Comparison of ENCODE assay signal across 27 cellular contexts in genomic region chr10:95941115-95941514, GRCh38. TPM values are rescaled to one million over a fixed set of nuclear protein-coding genes. Genes with fewer than 3 reads are reported as not detected.
"Had no signal": no experiment of that assay in that cellular context is flagged by ENCODE, and none has a peak within 500 bp of the region (broad histone marks: within the 10 kb centered on the region; RNA-seq: fewer than 3 reads in every experiment).

No MANE protein-coding gene starts in this region.

- H3K36me3 ChIP-seq: WERI-Rb-1 had no signal

- H3K4me1 ChIP-seq: body of pancreas had no signal

- H3K4me3 ChIP-seq: body of pancreas had no signal

- FAIRE-seq: colon, frontal cortex had no signal

- ATAC-seq: activated CD4-positive, CD25-positive, alpha-beta regulatory T cell treated with anti-CD3 and anti-CD28 coated beads, Interleukin-2, amount 50 U/mL, for 24 hours; activated CD8-positive, alpha-beta T cell treated with anti-CD3 and anti-CD28 coated beads for 36 hours; activated T-cell treated with anti-CD3 and anti-CD28 coated beads, Interleukin-2, amount 50 U/mL, for 4 hours; activated T-helper 17 cell treated with anti-CD3 and anti-CD28 coated beads, Interleukin-2, amount 50 U/mL, for 72 hours; body of pancreas; esophagus mucosa had no signal

- DNase-seq: activated B cell treated with CpG ODN at 0.5 μM for 24 hours; activated CD4-positive, alpha-beta T cell treated with anti-CD3 and anti-CD28 coated beads for 48 hours; activated CD4-positive, alpha-beta T cell treated with anti-CD3 and anti-CD28 coated beads, Interleukin-2, amount 50 U/mL, for 1 hour; activated CD4-positive, alpha-beta T cell treated with anti-CD3 and anti-CD28 coated beads, Interleukin-2, amount 50 U/mL, for 48 hours; activated CD8-positive, alpha-beta memory T cell treated with anti-CD3 and anti-CD28 coated beads for 24 hours; activated CD8-positive, alpha-beta T cell treated with anti-CD3 and anti-CD28 coated beads for 36 hours; activated effector memory CD4-positive, alpha-beta T cell treated with Interleukin-2 at 50 U/mL for 16 hours; activated gamma-delta T cell treated with Interleukin-2 at 50 U/mL for 16 hours; activated naive CD4-positive, alpha-beta T cell treated with anti-CD3 and anti-CD28 coated beads, Interleukin-2, amount 50 U/mL, for 16 hours; activated naive CD4-positive, alpha-beta T cell treated with Interleukin-2 at 50 U/mL for 16 hours; activated T-cell treated with anti-CD3 and anti-CD28 coated beads, Interleukin-2, amount 50 U/mL, for 4 hours; amniotic stem cell; anterior cingulate cortex; body of pancreas; cortex of kidney; effector memory CD4-positive, alpha-beta T cell; endodermal cell; foreskin fibroblast; head of caudate nucleus; hippocampal formation; T1000; WERI-Rb-1 had no signal

- H3K27ac ChIP-seq: body of pancreas, WERI-Rb-1 had no signal

- H3K27me3 ChIP-seq: body of pancreas had no signal

RNA-seq across cellular contexts. Expression of gene CC2D2B, which starts 33.3 kb away (rescaled TPM):
- total RNA-seq: activated T-cell treated with anti-CD3 and anti-CD28 coated beads, Interleukin-2, amount 50 U/mL, for 4 hours had no signal
